Comparison of ENCODE assay signal across 8 cellular contexts in genomic region chr14:64812412-64812811, GRCh38.
DNase-seq lines count a peak whose midpoint lies in the region; ATAC-seq and TF ChIP-seq lines count a peak whose summit lies in the region.

No MANE protein-coding gene starts in this region.

- peak; percentile 63 for ATAC-seq in HG02798 (IDR thresholded peaks at IDR 0.05; ENCODE audit: poor library complexity, unreplicated experiment)
- peak; percentile 56 for ATAC-seq in stimulated activated effector memory CD8-positive, alpha-beta T cell treated with anti-CD3 and anti-CD28 coated beads, Interleukin-12 subunit alpha, Interleukin-12 subunit beta, amount 100 ng/mL, for 72 hours
- ATAC-seq in HG02973 (IDR thresholded peaks at IDR 0.05; ENCODE audit: unreplicated experiment), result no peak
- no peak for ATAC-seq in GM18870 (IDR thresholded peaks at IDR 0.05; ENCODE audit: unreplicated experiment)

- no peak overlapping the region for H3K27ac ChIP-seq in epithelial cell of prostate

- no peaks in the 10 kb centered on the region for H3K36me3 Mint-ChIP-seq in stimulated activated effector memory CD8-positive, alpha-beta T cell treated with anti-CD3 and anti-CD28 coated beads, Interleukin-12 subunit alpha, Interleukin-12 subunit beta, amount 100 ng/mL, for 72 hours
- no peaks in the 10 kb centered on the region for H3K36me3 Mint-ChIP-seq in chondrocyte (ENCODE audit: low read depth)

- H3K9me3 Mint-ChIP-seq in stimulated activated effector memory CD8-positive, alpha-beta T cell treated with anti-CD3 and anti-CD28 coated beads, Interleukin-12 subunit alpha, Interleukin-12 subunit beta, amount 100 ng/mL, for 72 hours, result no peaks in the 10 kb centered on the region
- H3K9me3 Mint-ChIP-seq in chondrocyte (ENCODE audit: low read depth), result no peaks in the 10 kb centered on the region

- DNase-seq in NCI-H748 treated with DMSO at 0.1 percent for 48 hours (lab: John Stamatoyannopoulos, UW) (peak; percentile 77), epithelial cell of prostate (ENCODE audit: low read depth, low spot score) (peak; percentile 31), chondrocyte (ENCODE audit: low spot score) (no peak), KBM-7 (no peak)
- DNase-seq in stimulated activated effector memory CD8-positive, alpha-beta T cell treated with anti-CD3 and anti-CD28 coated beads, Interleukin-12 subunit alpha, Interleukin-12 subunit beta, amount 100 ng/mL, for 72 hours (ENCODE audit: low spot score in 2 of 2), result no peak

- H3K27ac Mint-ChIP-seq in stimulated activated effector memory CD8-positive, alpha-beta T cell treated with anti-CD3 and anti-CD28 coated beads, Interleukin-12 subunit alpha, Interleukin-12 subunit beta, amount 100 ng/mL, for 72 hours, result no peak overlapping the region
- H3K27ac Mint-ChIP-seq in chondrocyte (ENCODE audit: unreplicated experiment), result no peak overlapping the region

- TF ChIP-seq CTCF in chondrocyte (IDR thresholded peaks at IDR 0.05), result no peak

- in situ Hi-C loops in KBM-7 (cut with MboI; ENCODE audit: low pct_unique_long_range_greater_than_20kb, low sequenced_read_pairs), result no loop called here

- H3K27me3 Mint-ChIP-seq in chondrocyte (ENCODE audit: low read depth), result no peaks in the 10 kb centered on the region

- H3K4me3 Mint-ChIP-seq in stimulated activated effector memory CD8-positive, alpha-beta T cell treated with anti-CD3 and anti-CD28 coated beads, Interleukin-12 subunit alpha, Interleukin-12 subunit beta, amount 100 ng/mL, for 72 hours, result no peak overlapping the region
- no peak overlapping the region for H3K4me3 Mint-ChIP-seq in chondrocyte (ENCODE audit: unreplicated experiment)

- no peaks in the 10 kb centered on the region for H3K4me1 Mint-ChIP-seq in stimulated activated effector memory CD8-positive, alpha-beta T cell treated with anti-CD3 and anti-CD28 coated beads, Interleukin-12 subunit alpha, Interleukin-12 subunit beta, amount 100 ng/mL, for 72 hours
- H3K4me1 Mint-ChIP-seq in chondrocyte (ENCODE audit: low read depth), result peaks cover 32% of the 10 kb centered on the region

Comparison
In these comparisons a context has a peak if more than half of its experiments do, and no peak if none do; other contexts are left out.
1. ATAC-seq: peak in HG02798 (single experiment) and stimulated activated effector memory CD8-positive, alpha-beta T cell treated with anti-CD3 and anti-CD28 coated beads, Interleukin-12 subunit alpha, Interleukin-12 subunit beta, amount 100 ng/mL, for 72 hours (single experiment); none in HG02973 (single experiment) and GM18870 (single experiment).
2. DNase-seq: peak in NCI-H748 treated with DMSO at 0.1 percent for 48 hours (single experiment) and epithelial cell of prostate (single experiment); none in stimulated activated effector memory CD8-positive, alpha-beta T cell treated with anti-CD3 and anti-CD28 coated beads, Interleukin-12 subunit alpha, Interleukin-12 subunit beta, amount 100 ng/mL, for 72 hours (0 of 2), chondrocyte (single experiment) and KBM-7 (single experiment).